16 cellular contexts compared by ENCODE assay signal in the genomic region with DNA sequence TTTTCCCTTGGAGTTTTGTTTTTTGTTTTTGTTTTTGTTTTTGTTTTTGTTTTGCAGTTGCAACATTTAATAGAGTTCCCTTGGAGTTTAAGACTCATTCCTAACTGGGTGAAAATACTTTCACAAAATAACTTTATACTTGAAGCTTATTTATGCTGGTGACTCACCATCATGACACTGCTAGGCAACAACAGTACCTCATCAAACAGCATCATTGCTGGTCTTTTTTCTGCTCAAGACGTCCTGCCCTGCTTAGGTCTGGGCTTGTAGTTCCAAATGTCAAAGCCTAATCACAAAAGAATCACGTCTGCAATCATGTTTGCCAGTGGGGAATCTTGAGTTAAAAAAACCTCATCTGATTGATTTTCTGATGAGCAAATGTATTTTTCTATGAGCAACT.
"Had no signal": no experiment of that assay in that cellular context is flagged by ENCODE, and none has a peak within 500 bp of the region (broad histone marks: within the 10 kb centered on the region; RNA-seq: fewer than 3 reads in every experiment).

No MANE protein-coding gene starts in this region.

- ATAC-seq: activated CD4-positive, alpha-beta T cell treated with anti-CD3 and anti-CD28 coated beads for 36 hours; activated T-cell treated with anti-CD3 and anti-CD28 coated beads, Interleukin-2, amount 50 U/mL, for 72 hours; left lung had no signal

- H3K4me3 ChIP-seq: colonic mucosa, left lung, testis had no signal

- DNase-seq: activated CD4-positive, alpha-beta memory T cell treated with anti-CD3 and anti-CD28 coated beads, Interleukin-2, amount 10 ng/mL, durations not matched to agents 7 days and 5 days; activated CD4-positive, alpha-beta T cell treated with anti-CD3 and anti-CD28 coated beads for 36 hours; activated gamma-delta T cell treated with Interleukin-2 at 50 U/mL for 16 hours; activated naive CD8-positive, alpha-beta T cell treated with anti-CD3 and anti-CD28 coated beads, Interleukin-2, amount 10 ng/mL, durations not matched to agents 7 days and 5 days; activated T-cell treated with anti-CD3 and anti-CD28 coated beads, Interleukin-2, amount 50 U/mL, for 72 hours; aorta; colonic mucosa; foreskin fibroblast; left lung; mesenchymal stem cell; nephron progenitor cell; stimulated activated CD4-positive, alpha-beta T cell treated with anti-CD3 and anti-CD28 coated beads, Interleukin-4, amount 100 ng/mL, for 1 hour; stimulated activated CD8-positive, alpha-beta memory T cell treated with anti-CD3 and anti-CD28 coated beads, Interleukin-4, amount 100 ng/mL, for 48 hours; T-helper 9 cell; testis; WERI-Rb-1 had no signal
